In the genomic region with DNA sequence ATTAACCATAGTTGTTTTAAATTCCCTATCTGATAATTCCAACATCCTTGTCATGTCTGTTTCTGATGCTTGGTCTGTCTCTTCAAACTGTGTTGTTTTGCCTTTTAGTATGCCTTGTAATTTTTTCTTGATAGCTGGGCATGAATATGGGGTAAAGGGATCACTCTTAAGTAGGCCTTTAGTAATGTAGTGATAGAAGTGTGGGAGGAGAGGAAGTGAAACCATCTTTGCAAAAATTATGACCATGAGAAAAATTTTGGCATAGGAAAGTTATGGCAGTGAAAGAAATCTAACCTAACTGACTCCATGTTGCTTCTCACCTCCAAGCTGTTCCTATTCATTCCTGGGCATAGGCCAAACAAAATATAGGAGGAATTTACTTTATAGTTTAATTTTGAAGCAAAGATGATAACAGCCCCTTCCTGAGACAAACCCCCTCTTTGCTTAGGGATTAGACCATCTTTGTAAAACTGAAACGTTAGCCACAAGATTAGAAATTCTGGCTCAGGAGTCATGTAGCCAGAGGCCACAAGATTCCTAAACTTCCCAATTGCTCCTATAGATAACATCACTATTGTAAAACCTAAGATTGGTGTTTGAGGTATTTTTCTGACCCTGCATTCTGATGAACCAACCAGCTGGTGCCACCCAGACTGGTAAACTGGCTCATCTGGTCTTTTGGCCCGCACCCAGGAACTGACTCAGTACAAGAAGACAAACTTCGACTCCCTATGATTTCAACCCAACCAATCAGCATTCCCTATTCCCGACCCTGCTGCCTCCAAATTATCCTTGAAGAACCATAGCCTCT, we compare ENCODE assay signal across 13 cellular contexts. TPM values are rescaled to one million over a fixed set of nuclear protein-coding genes. Genes with fewer than 3 reads are reported as not detected.
DNase-seq lines count a peak whose midpoint lies in the region; ATAC-seq, FAIRE-seq and TF ChIP-seq lines count a peak whose summit lies in the region.
"Had no signal": no experiment of that assay in that cellular context is flagged by ENCODE, and none has a peak within 500 bp of the region (broad histone marks: within the 10 kb centered on the region; RNA-seq: fewer than 3 reads in every experiment).

No MANE protein-coding gene starts in this region.

- H3K27ac ChIP-seq in breast epithelium (no peak overlapping the region), GM12878 (ENCODE audit: control insufficient read depth, insufficient read depth) (no peak overlapping the region), coronary artery (no peak overlapping the region)
- H3K27ac ChIP-seq: A549 had no signal

- no peaks in the 10 kb centered on the region for H3K27me3 Mint-ChIP-seq in MCF 10A (ENCODE audit: insufficient read depth, unreplicated experiment)
- no peaks in the 10 kb centered on the region for H3K27me3 Mint-ChIP-seq in stimulated activated naive B cell treated with anti-CD40 and anti-IgM and Interleukin-4, amounts not matched to agents 10 μg/mL and 1 μg/mL and 100 μg/mL, for 72 hours
- H3K27me3 Mint-ChIP-seq: progenitor cell of endocrine pancreas had no signal

- peaks cover 0 to 17% of the 10 kb centered on the region in 2 donors for H3K9me3 ChIP-seq in breast epithelium
- no peaks in the 10 kb centered on the region; the same call in 1 of the 3 replicates for H3K9me3 ChIP-seq in GM12878 (replicated peaks; ENCODE audit: control insufficient read depth, insufficient read depth, low read length)

- peak overlapping the region; percentile 64 for H3K4me3 Mint-ChIP-seq in MCF 10A (ENCODE audit: unreplicated experiment)
- no peak overlapping the region for H3K4me3 Mint-ChIP-seq in stimulated activated naive B cell treated with anti-CD40 and anti-IgM and Interleukin-4, amounts not matched to agents 10 μg/mL and 1 μg/mL and 100 μg/mL, for 72 hours

- no peak overlapping the region for H3K4me3 ChIP-seq in breast epithelium
- no peak overlapping the region for H3K4me3 ChIP-seq in GM12878
- no peak overlapping the region for H3K4me3 ChIP-seq in coronary artery
- H3K4me3 ChIP-seq: A549 had no signal

- peaks cover 12% of the 10 kb centered on the region for H3K4me1 Mint-ChIP-seq in MCF 10A (ENCODE audit: insufficient read depth, unreplicated experiment)
- H3K4me1 Mint-ChIP-seq in stimulated activated naive B cell treated with anti-CD40 and anti-IgM and Interleukin-4, amounts not matched to agents 10 μg/mL and 1 μg/mL and 100 μg/mL, for 72 hours, result peaks cover 5 to 21% of the 10 kb centered on the region in 2 donors

- H3K4me1 ChIP-seq in breast epithelium (no peaks in the 10 kb centered on the region), GM12878 (ENCODE audit: control insufficient read depth, insufficient read depth, low read length) (peaks cover 3% of the 10 kb centered on the region)
- H3K4me1 ChIP-seq: A549 had no signal

- ATAC-seq in GM12878 (peak; percentile 53), GM19324 (IDR thresholded peaks at IDR 0.05; ENCODE audit: low FRiP score, unreplicated experiment) (no peak)
- ATAC-seq in stimulated activated naive B cell treated with anti-CD40 and anti-IgM and Interleukin-4, amounts not matched to agents 10 μg/mL and 1 μg/mL and 100 μg/mL, for 72 hours (replicated peaks), result peak; percentile 49 to 75
- ATAC-seq: A549 had no signal

- H4K20me1 ChIP-seq in GM12878 (ENCODE audit: control insufficient read depth, insufficient read depth), result no peaks in the 10 kb centered on the region

- no peak overlapping the region for H2AFZ ChIP-seq in GM12878 (ENCODE audit: control insufficient read depth, low read depth, low read length)

- RAD21 ChIA-PET in GM12878 (lab: Charles Lee; ENCODE audit: unreplicated experiment), result no interaction called here

- TF ChIP-seq CTCF in MCF 10A (IDR thresholded peaks at IDR 0.05; ENCODE audit: unreplicated experiment) (no peak), breast epithelium (IDR thresholded peaks at IDR 0.05) (no peak), GM12878 (IDR thresholded peaks at IDR 0.05 in 2 of 3, conservative IDR thresholded peaks at IDR 0.05 in 1 of 3; ENCODE audit: control insufficient read depth in 2 of 3, extremely low read depth in 1 of 3, insufficient read depth in 1 of 3, low read depth in 3 of 3, low read length in 3 of 3) (no peak), coronary artery (IDR thresholded peaks at IDR 0.05) (no peak)

- CTCF ChIA-PET in MCF 10A (lab: Yijun Ruan, JAX) (interaction anchor here (0.9 to 1.3 kb wide), 3 partner anchors 43 to 226 kb away, joined by 3 to 5 read pairs (median 4); no protein-coding TSS in a partner anchor), GM12878 (lab: Yijun Ruan, JAX) (interaction anchor here (0.6 kb wide), 2 partner anchors 255 to 1500 kb away, joined by 3 read pairs; no protein-coding TSS in a partner anchor)

- peak; percentile 91 for DNase-seq in MCF 10A (ENCODE audit: unreplicated experiment)
- DNase-seq in breast epithelium (ENCODE audit: low spot score in 2 of 2), result no peak
- peak; percentile 91 for DNase-seq in NCI-H446 treated with DMSO at 0.1 percent for 48 hours (lab: John Stamatoyannopoulos, UW)
- DNase-seq in GM12878 (ENCODE audit: low read depth, low spot score), result no peak
- DNase-seq in stimulated activated naive B cell treated with anti-CD40 and anti-IgM and Interleukin-4, amounts not matched to agents 10 μg/mL and 1 μg/mL and 100 μg/mL, for 72 hours, result no peak
- DNase-seq in coronary artery (ENCODE audit: low spot score), result no peak
- DNase-seq in activated CD8-positive, alpha-beta memory T cell treated with anti-CD3 and anti-CD28 coated beads, Interleukin-2, amount 50 U/mL, for 48 hours, result no peak
- DNase-seq: activated T-cell treated with anti-CD3 and anti-CD28 coated beads for 4 hours, midbrain, SHP77 treated with DMSO at 0.1 percent for 48 hours had no signal

- H3K36me3 Mint-ChIP-seq in MCF 10A (ENCODE audit: insufficient read depth, unreplicated experiment), result no peaks in the 10 kb centered on the region
- H3K36me3 Mint-ChIP-seq in stimulated activated naive B cell treated with anti-CD40 and anti-IgM and Interleukin-4, amounts not matched to agents 10 μg/mL and 1 μg/mL and 100 μg/mL, for 72 hours, result peaks cover 19 to 33% of the 10 kb centered on the region in 2 donors

- BruUV-seq in MCF 10A (replicated peaks; lab: Mats Ljungman, UMichigan), result no TSS peak
- no TSS peak for BruUV-seq in GM12878 (replicated peaks; lab: Mats Ljungman, UMichigan)

- in situ Hi-C loops in GM12878 (cut with MboI), result no loop called here

- H3K27ac Mint-ChIP-seq in MCF 10A (ENCODE audit: low read depth, unreplicated experiment), result no peak overlapping the region
- peak overlapping the region; percentile 32 for H3K27ac Mint-ChIP-seq in stimulated activated naive B cell treated with anti-CD40 and anti-IgM and Interleukin-4, amounts not matched to agents 10 μg/mL and 1 μg/mL and 100 μg/mL, for 72 hours
- H3K27ac Mint-ChIP-seq: progenitor cell of endocrine pancreas had no signal

- intact Hi-C loops in MCF 10A (cut with micrococcal nuclease) (no loop called here), breast epithelium (cut with DNase I; ENCODE audit: low total_unique reads) (no loop called here), GM12878 (cut with micrococcal nuclease; ENCODE audit: unreplicated experiment) (no loop called here)

- no peaks in the 10 kb centered on the region for H3K9me3 Mint-ChIP-seq in MCF 10A (ENCODE audit: unreplicated experiment)
- H3K9me3 Mint-ChIP-seq in stimulated activated naive B cell treated with anti-CD40 and anti-IgM and Interleukin-4, amounts not matched to agents 10 μg/mL and 1 μg/mL and 100 μg/mL, for 72 hours, result peaks cover 24 to 26% of the 10 kb centered on the region in 2 donors

- TF ChIP-seq EP300 in GM12878 (IDR thresholded peaks at IDR 0.05; ENCODE audit: borderline replicate concordance in 1 of 2, control insufficient read depth in 1 of 2, low read depth in 2 of 2, low read length in 2 of 2), result no peak

- no peaks in the 10 kb centered on the region for H3K79me2 ChIP-seq in GM12878 (ENCODE audit: control insufficient read depth, insufficient read depth, low read length)

- H3K9ac ChIP-seq in GM12878 (ENCODE audit: control insufficient read depth, insufficient read depth, low read length), result no peak overlapping the region

- SMC1A ChIA-PET in GM12878 (lab: Charles Lee; ENCODE audit: uncharacterized antibody, unreplicated experiment), result interaction anchor here (1.2 kb wide), 1 partner anchor 480 kb away, joined by 3 read pairs; no protein-coding TSS in a partner anchor

- no peak for TF ChIP-seq RAD21 in GM12878 (IDR thresholded peaks at IDR 0.05; ENCODE audit: insufficient read depth, low read depth, low read length)

- no peaks in the 10 kb centered on the region for H3K36me3 ChIP-seq in breast epithelium
- H3K36me3 ChIP-seq in GM12878 (ENCODE audit: control insufficient read depth in 2 of 2, insufficient read depth in 2 of 2, low read length in 1 of 2), result no peaks in the 10 kb centered on the region

- no peak overlapping the region for H3K4me2 ChIP-seq in GM12878 (ENCODE audit: control insufficient read depth, insufficient read depth)
- H3K4me2 ChIP-seq: A549 had no signal

- no peak for FAIRE-seq in GM12878 (lab: Jason Lieb, UNC)
- FAIRE-seq: A549 had no signal

- no peak for TF ChIP-seq POLR2A in breast epithelium (IDR thresholded peaks at IDR 0.05)
- TF ChIP-seq POLR2A in GM12878 (IDR thresholded peaks at IDR 0.05; ENCODE audit: low read depth, low read length), result no peak

- POLR2A ChIA-PET in MCF 10A (lab: Yijun Ruan, JAX), result interaction anchor here (0.6 to 2.5 kb wide), 8 partner anchors 10 to 152 kb away, joined by 3 to 11 read pairs (median 4); a partner anchor contains a TSS
- POLR2A ChIA-PET in GM12878 (lab: Charles Lee), result no interaction called here

- H3K27me3 ChIP-seq in breast epithelium, result no peaks in the 10 kb centered on the region
- H3K27me3 ChIP-seq in GM12878 (replicated peaks in 1 of 2; ENCODE audit: control insufficient read depth in 2 of 2, insufficient read depth in 2 of 2, low read length in 1 of 2), result no peaks in the 10 kb centered on the region

- 62% methylated on average over 4 of the region's 4 CpGs for WGBS in GM12878 (ENCODE audit: insufficient coverage, insufficient replicate concordance, low lambda C conversion rate, missing lambda C conversion rate)

RNA-seq across cellular contexts. Expression of a gene that starts 45.8 kb away (rescaled TPM):
- total RNA-seq in MCF 10A (2022) (15.4 and 17.1 TPM in 2 replicates), breast epithelium (10 to 100 TPM; 24.0 to 49.8 (median 44.2) TPM), GM12878 (2014; rRNA removed) (9.3 and 13.6 TPM in 2 replicates), GM12878 (2014; rRNA removed; fragmentation: Illumina TruSeq; extraction: Trizol) (8.2 and 8.6 TPM in 2 replicates), GM12878 (2021) (8.4 and 8.8 TPM in 2 replicates)
- total RNA-seq in GM12878 (2013; cell fraction: nucleolus; rRNA removed), result 30.4 and 37.8 TPM in 2 replicates
- 4.9 TPM for polyA plus RNA-seq in GM12878 (2011; ENCODE audit: low read depth)
- polyA plus RNA-seq in GM12878 (2011; rRNA removed) (15.5 and 16.0 TPM in 2 replicates), GM12878 (2014; fragmentation: Illumina TruSeq; extraction: Trizol) (11.4 and 12.7 TPM in 2 replicates), GM12878 (2014; fragmentation: Nextera tagmentation; extraction: Ambion mirVana) (1 to 10 TPM; 7.6 to 8.8 TPM), GM12878 (2014; rRNA removed) (10.5 and 12.2 TPM in 2 replicates), GM12878 (2016; fragmentation: Nextera tagmentation; extraction: Ambion mirVana) (10 to 100 TPM; 12.0 to 13.2 TPM)
- polyA plus RNA-seq in GM12878 (2011; cell fraction: cytosol; rRNA removed), result 20.6 and 21.9 TPM in 2 replicates
- polyA plus RNA-seq in GM12878 (2011; cell fraction: nucleus; rRNA removed), result 12.0 and 12.6 TPM in 2 replicates
- 7.9 and 9.7 TPM in 2 replicates for polyA plus RNA-seq in GM12878 (2012)
- 12.2 and 14.3 TPM in 2 replicates for polyA minus RNA-seq in GM12878 (2011; rRNA and poly(A)+ RNA removed)
- 3.3 and 4.4 TPM in 2 replicates for polyA minus RNA-seq in GM12878 (2011; cell fraction: cytosol; rRNA and poly(A)+ RNA removed)
- polyA minus RNA-seq in GM12878 (2011; cell fraction: nucleus; rRNA and poly(A)+ RNA removed), result 9.7 and 13.5 TPM in 2 replicates

Comparison
In these comparisons a context has a peak if more than half of its experiments do, and no peak if none do; other contexts are left out.
1. DNase-seq: peak in MCF 10A (single experiment) and NCI-H446 treated with DMSO at 0.1 percent for 48 hours (single experiment); none in breast epithelium (0 of 2), GM12878 (single experiment), stimulated activated naive B cell treated with anti-CD40 and anti-IgM and Interleukin-4, amounts not matched to agents 10 μg/mL and 1 μg/mL and 100 μg/mL, for 72 hours (single experiment), coronary artery (single experiment) and activated CD8-positive, alpha-beta memory T cell treated with anti-CD3 and anti-CD28 coated beads, Interleukin-2, amount 50 U/mL, for 48 hours (single experiment).